Comparison of ENCODE assay signal across 11 cellular contexts in genomic region chr19:46958542-46958941, GRCh38.
DNase-seq lines count a peak whose midpoint lies in the region; ATAC-seq and TF ChIP-seq lines count a peak whose summit lies in the region.
"Had no signal": no experiment of that assay in that cellular context is flagged by ENCODE, and none has a peak within 500 bp of the region (broad histone marks: within the 10 kb centered on the region; RNA-seq: fewer than 3 reads in every experiment).

No MANE protein-coding gene starts in this region.

- no peak overlapping the region for H3K4ac ChIP-seq in mesendoderm (ENCODE audit: low read depth, low read length)

- H3K4me2 ChIP-seq in mesendoderm (ENCODE audit: low read length): no peak overlapping the region

- no peak overlapping the region for H3K9ac ChIP-seq in mesendoderm (ENCODE audit: low read length)

- WGBS in mesendoderm (ENCODE audit: extremely low coverage, insufficient coverage, low lambda C conversion rate): no CpG with 5 or more reads among the region's 6 CpGs

- H3K27ac Mint-ChIP-seq in activated T-helper 17 cell treated with anti-CD3 and anti-CD28 coated beads, Interleukin-2, amount 50 U/mL, for 72 hours: peak overlapping the region; percentile 90

- H3K4me3 Mint-ChIP-seq in activated T-helper 17 cell treated with anti-CD3 and anti-CD28 coated beads, Interleukin-2, amount 50 U/mL, for 72 hours: peak overlapping the region; percentile 77

- H3K18ac ChIP-seq in mesendoderm (ENCODE audit: low read length): no peak overlapping the region

- H3K4me1 ChIP-seq in mesendoderm (ENCODE audit: control insufficient read depth, low read depth, low read length): no peaks in the 10 kb centered on the region

- H3K79me2 ChIP-seq in mesendoderm (ENCODE audit: control insufficient read depth, insufficient read depth, low read length): peaks cover 3% of the 10 kb centered on the region

- H3K36me3 ChIP-seq in mesendoderm (ENCODE audit: control insufficient read depth, insufficient read depth, low read length): no peaks in the 10 kb centered on the region

- no peak overlapping the region for H3K27ac ChIP-seq in mesendoderm (ENCODE audit: low read depth, low read length)

- peaks cover 53% of the 10 kb centered on the region for H3K4me1 Mint-ChIP-seq in activated T-helper 17 cell treated with anti-CD3 and anti-CD28 coated beads, Interleukin-2, amount 50 U/mL, for 72 hours

- DNase-seq in AG20443 (ENCODE audit: low spot score) (peak; percentile 28), GM12865 (ENCODE audit: low read depth) (peak; percentile 44), mesendoderm (peak; percentile 29), DMS153 (lab: John Stamatoyannopoulos, UW) (no peak), NCI-H345 treated with DMSO at 0.1 percent for 48 hours (lab: John Stamatoyannopoulos, UW; ENCODE audit: unreplicated experiment) (no peak), NCI-H1930 (lab: John Stamatoyannopoulos, UW) (no peak)
- DNase-seq: body of pancreas, head of caudate nucleus, NCI-H1092 treated with DMSO at 0.1 percent for 48 hours had no signal

- H2BK15ac ChIP-seq in mesendoderm (replicated peaks; ENCODE audit: low read depth): no peak overlapping the region

- H2BK5ac ChIP-seq in mesendoderm (ENCODE audit: low read length): no peak overlapping the region

- no peak overlapping the region for H4K8ac ChIP-seq in mesendoderm (ENCODE audit: low read depth, low read length)

- no peaks in the 10 kb centered on the region for H3K27me3 ChIP-seq in mesendoderm (ENCODE audit: insufficient read depth, low read length, poor library complexity)
- H3K27me3 ChIP-seq: body of pancreas had no signal

- no peaks in the 10 kb centered on the region for H3K27me3 Mint-ChIP-seq in activated T-helper 17 cell treated with anti-CD3 and anti-CD28 coated beads, Interleukin-2, amount 50 U/mL, for 72 hours

- no peak for TF ChIP-seq CTCF in GM12865 (IDR thresholded peaks at IDR 0.05; ENCODE audit: insufficient read depth, low read depth, low read length, missing control alignments)

- peaks cover 12% of the 10 kb centered on the region for H3K36me3 Mint-ChIP-seq in activated T-helper 17 cell treated with anti-CD3 and anti-CD28 coated beads, Interleukin-2, amount 50 U/mL, for 72 hours (ENCODE audit: low read depth)

- peaks cover 9% of the 10 kb centered on the region for H3K79me1 ChIP-seq in mesendoderm (ENCODE audit: low read length)

- H3K4me3 ChIP-seq in GM12865 (ENCODE audit: low read depth, low read length) (no peak overlapping the region), mesendoderm (ENCODE audit: low read length) (no peak overlapping the region)
- H3K4me3 ChIP-seq: body of pancreas had no signal

- ATAC-seq in activated T-helper 17 cell treated with anti-CD3 and anti-CD28 coated beads, Interleukin-2, amount 50 U/mL, for 72 hours (replicated peaks): peak; percentile 34
- ATAC-seq in HG02981 (IDR thresholded peaks at IDR 0.05; ENCODE audit: unreplicated experiment): no peak
- ATAC-seq: body of pancreas had no signal

- H3K23ac ChIP-seq in mesendoderm (ENCODE audit: low read length): no peak overlapping the region

- H3K9me3 Mint-ChIP-seq in activated T-helper 17 cell treated with anti-CD3 and anti-CD28 coated beads, Interleukin-2, amount 50 U/mL, for 72 hours: no peaks in the 10 kb centered on the region

- H2AK5ac ChIP-seq in mesendoderm (ENCODE audit: low read length): no peak overlapping the region

- H3K56ac ChIP-seq in mesendoderm (ENCODE audit: low read length): peak overlapping the region; percentile 22

- no peak overlapping the region for H2BK120ac ChIP-seq in mesendoderm (ENCODE audit: low read depth, low read length)

- H4K5ac ChIP-seq in mesendoderm (ENCODE audit: low read length): no peak overlapping the region

Comparison
In these comparisons a context has a peak if more than half of its experiments do, and no peak if none do; other contexts are left out.
1. DNase-seq: peak in AG20443 (single experiment), GM12865 (single experiment) and mesendoderm (single experiment); none in DMS153 (single experiment), NCI-H345 treated with DMSO at 0.1 percent for 48 hours (single experiment) and NCI-H1930 (0 of 2).